8 cellular contexts compared by ENCODE assay signal in genomic region chr3:33798418-33799201, GRCh38. TPM values are rescaled to one million over a fixed set of nuclear protein-coding genes. Genes with fewer than 3 reads are reported as not detected.
DNase-seq lines count a peak whose midpoint lies in the region; ATAC-seq and TF ChIP-seq lines count a peak whose summit lies in the region.

PDCD6IP (plus strand) TSS chr3:33798630; CDS start chr3:33798729, 99 bp downstream.

- H3K27me3 ChIP-seq in BE2C (no peaks in the 10 kb centered on the region), layer of hippocampus (ENCODE audit: control insufficient read depth, insufficient read depth, low read length) (no peaks in the 10 kb centered on the region)

- H3K4me3 ChIP-seq in BE2C (ENCODE audit: low read depth, low read length) = peak within 1 kb of the TSS; percentile 89

- H3K9me3 ChIP-seq in BE2C = no peaks in the 10 kb centered on the region

- H3K27ac ChIP-seq in cingulate gyrus (ENCODE audit: low read depth, low read length) (peak within 1 kb of the TSS; percentile 91), layer of hippocampus (ENCODE audit: low read depth, low read length) (peak within 1 kb of the TSS; percentile 92)

- peak; percentile 84 for ATAC-seq in GM19043 (IDR thresholded peaks at IDR 0.05; ENCODE audit: low read depth, unreplicated experiment)
- ATAC-seq in HG03378 (IDR thresholded peaks at IDR 0.05; ENCODE audit: unreplicated experiment) = peak; percentile 80

- TF ChIP-seq CTCF in BE2C (IDR thresholded peaks at IDR 0.05; ENCODE audit: low read depth, low read length) = no peak

- H3K36me3 ChIP-seq in BE2C = no peaks in the 10 kb centered on the region

- peak; percentile 87 for DNase-seq in BE2C
- DNase-seq in NCI-H524 (lab: John Stamatoyannopoulos, UW) = peak; percentile 62 to 88
- peak; percentile 80 to 84 for DNase-seq in activated CD4-positive, alpha-beta T cell treated with anti-CD3 and anti-CD28 coated beads for 4 hours
- peak; percentile 76 to 82 for DNase-seq in stimulated activated CD4-positive, alpha-beta T cell treated with anti-CD3 and anti-CD28 coated beads, Interleukin-1b, Interleukin-23, amount 100 ng/mL, for 4 hours (ENCODE audit: low read depth in 2 of 2)

- H3K4me1 ChIP-seq in BE2C = no peaks in the 10 kb centered on the region

RNA-seq across cellular contexts. Expression of gene PDCD6IP, which starts in this region (rescaled TPM):
- polyA plus RNA-seq in BE2C (2012; ENCODE audit: insufficient read depth, insufficient read length, low read depth) = 60.9 TPM

Comparison
In these comparisons a context has a peak if more than half of its experiments do, and no peak if none do; other contexts are left out.
1. Peak in every context shown above with its lines: DNase-seq, ATAC-seq, H3K4me3 ChIP-seq and H3K27ac ChIP-seq.